In the genomic region with DNA sequence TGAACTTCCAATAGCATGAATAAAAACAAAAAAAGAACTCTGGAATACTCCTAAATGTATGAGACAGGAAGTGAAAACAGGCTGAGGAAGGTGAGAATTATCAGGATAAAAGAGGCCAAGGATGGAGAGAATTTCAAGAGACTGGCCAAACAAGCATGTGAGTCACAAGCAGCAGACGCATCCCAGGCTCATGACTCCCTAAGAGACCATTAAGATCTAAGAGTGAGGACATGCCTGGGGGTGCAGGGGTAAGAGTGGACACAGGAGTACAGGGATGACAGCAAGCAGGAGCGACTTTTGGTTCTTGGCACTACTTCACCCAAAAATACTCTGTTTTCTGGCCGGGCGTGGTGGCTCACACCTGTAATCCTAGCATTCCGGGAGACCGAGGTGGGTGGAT, we compare ENCODE assay signal across 1 cellular context.
TF ChIP-seq lines count a peak whose summit lies in the region.

No MANE protein-coding gene starts in this region.

TF ChIP-seq in SK-N-SH, 30 proteins besides CTCF, POLR2A, EP300 and RAD21:
- TF ChIP-seq FOSL2 (IDR thresholded peaks at IDR 0.05; ENCODE audit: borderline replicate concordance, low read depth) (0 out of 2 replicates have a peak, but pooled peaks have one; percentile 22), ELF1 (IDR thresholded peaks at IDR 0.05) (no peak)
- TF ChIP-seq, protein P1, sequence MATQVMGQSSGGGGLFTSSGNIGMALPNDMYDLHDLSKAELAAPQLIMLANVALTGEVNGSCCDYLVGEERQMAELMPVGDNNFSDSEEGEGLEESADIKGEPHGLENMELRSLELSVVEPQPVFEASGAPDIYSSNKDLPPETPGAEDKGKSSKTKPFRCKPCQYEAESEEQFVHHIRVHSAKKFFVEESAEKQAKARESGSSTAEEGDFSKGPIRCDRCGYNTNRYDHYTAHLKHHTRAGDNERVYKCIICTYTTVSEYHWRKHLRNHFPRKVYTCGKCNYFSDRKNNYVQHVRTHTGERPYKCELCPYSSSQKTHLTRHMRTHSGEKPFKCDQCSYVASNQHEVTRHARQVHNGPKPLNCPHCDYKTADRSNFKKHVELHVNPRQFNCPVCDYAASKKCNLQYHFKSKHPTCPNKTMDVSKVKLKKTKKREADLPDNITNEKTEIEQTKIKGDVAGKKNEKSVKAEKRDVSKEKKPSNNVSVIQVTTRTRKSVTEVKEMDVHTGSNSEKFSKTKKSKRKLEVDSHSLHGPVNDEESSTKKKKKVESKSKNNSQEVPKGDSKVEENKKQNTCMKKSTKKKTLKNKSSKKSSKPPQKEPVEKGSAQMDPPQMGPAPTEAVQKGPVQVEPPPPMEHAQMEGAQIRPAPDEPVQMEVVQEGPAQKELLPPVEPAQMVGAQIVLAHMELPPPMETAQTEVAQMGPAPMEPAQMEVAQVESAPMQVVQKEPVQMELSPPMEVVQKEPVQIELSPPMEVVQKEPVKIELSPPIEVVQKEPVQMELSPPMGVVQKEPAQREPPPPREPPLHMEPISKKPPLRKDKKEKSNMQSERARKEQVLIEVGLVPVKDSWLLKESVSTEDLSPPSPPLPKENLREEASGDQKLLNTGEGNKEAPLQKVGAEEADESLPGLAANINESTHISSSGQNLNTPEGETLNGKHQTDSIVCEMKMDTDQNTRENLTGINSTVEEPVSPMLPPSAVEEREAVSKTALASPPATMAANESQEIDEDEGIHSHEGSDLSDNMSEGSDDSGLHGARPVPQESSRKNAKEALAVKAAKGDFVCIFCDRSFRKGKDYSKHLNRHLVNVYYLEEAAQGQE (IDR thresholded peaks at IDR 0.05; ENCODE audit: low read depth, low read length): no peak
